In the genomic region with DNA sequence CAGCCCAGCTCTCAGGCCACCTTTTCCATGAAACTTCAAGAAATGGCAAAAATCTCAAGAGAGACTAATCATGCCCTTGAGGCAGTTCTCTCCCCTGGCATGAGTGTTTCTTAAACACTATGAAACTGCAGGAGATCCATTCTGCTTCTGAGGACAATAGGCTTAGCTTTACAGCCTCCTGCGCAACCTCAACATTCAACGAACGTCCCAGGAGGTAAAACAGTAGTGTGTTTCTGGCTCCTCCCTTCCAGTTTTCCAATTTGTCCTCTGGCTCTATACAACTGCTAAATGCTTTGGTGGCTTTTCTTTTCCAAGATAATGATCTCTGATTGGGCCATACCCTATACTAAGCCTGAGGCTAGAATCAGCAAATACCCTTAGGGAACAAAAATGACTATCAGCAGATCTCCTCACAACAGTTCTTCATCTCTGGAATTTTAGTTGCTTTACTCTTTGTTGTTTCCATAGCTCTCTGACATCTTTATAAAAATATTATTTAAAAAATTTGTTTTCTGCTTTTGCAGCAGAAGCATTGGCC, we compare ENCODE assay signal across 19 cellular contexts.
"Had no signal": no experiment of that assay in that cellular context is flagged by ENCODE, and none has a peak within 500 bp of the region (broad histone marks: within the 10 kb centered on the region; RNA-seq: fewer than 3 reads in every experiment).

No MANE protein-coding gene starts in this region.

- H3K4me1 ChIP-seq: adrenal gland, breast epithelium, left ventricle myocardium inferior, thyroid gland had no signal

- H3K27me3 ChIP-seq: adrenal gland, breast epithelium, pancreas, right lobe of liver, thyroid gland had no signal

- H3K27ac ChIP-seq: adrenal gland, breast epithelium, coronary artery, left ventricle myocardium inferior, pancreas, right lobe of liver, skin epidermis, thyroid gland had no signal

- DNase-seq: activated CD8-positive, alpha-beta memory T cell treated with anti-CD3 and anti-CD28 coated beads, Interleukin-2, amount 50 U/mL, for 48 hours; activated naive CD4-positive, alpha-beta T cell; activated T-cell treated with anti-CD3 and anti-CD28 coated beads, Interleukin-2, amount 50 U/mL, for 4 hours; adrenal gland; erythroblast; foreskin fibroblast; kidney glomerular epithelial cell; left ventricle myocardium inferior; midbrain; natural killer cell; pancreas; right lobe of liver; stimulated activated CD4-positive, alpha-beta T cell treated with anti-CD3 and anti-CD28 coated beads, Interleukin-1b, Interleukin-23, amount 100 ng/mL, for 48 hours; substantia nigra; T-helper 9 cell; thyroid gland had no signal

- H3K36me3 ChIP-seq: adrenal gland, breast epithelium, left ventricle myocardium inferior, pancreas, right lobe of liver, thyroid gland had no signal

- H3K9me3 ChIP-seq: adrenal gland, breast epithelium, left ventricle myocardium inferior, pancreas, right lobe of liver, thyroid gland had no signal

- H3K4me3 ChIP-seq: adrenal gland, breast epithelium, coronary artery, left ventricle myocardium inferior, pancreas, right lobe of liver, skin epidermis, thyroid gland had no signal
